In genomic region chr1:93661829-93662474, GRCh38 we compare ENCODE assay signal across 8 cellular contexts. TPM values are rescaled to one million over a fixed set of nuclear protein-coding genes. Genes with fewer than 3 reads are reported as not detected.
DNase-seq lines count a peak whose midpoint lies in the region; ATAC-seq and TF ChIP-seq lines count a peak whose summit lies in the region.

No MANE protein-coding gene starts in this region.

- peak overlapping the region; percentile 92 for H3K27ac Mint-ChIP-seq in mesothelial cell of epicardium
- H3K27ac Mint-ChIP-seq in nephron progenitor cell: no peak overlapping the region
- H3K27ac Mint-ChIP-seq in T-helper 2 cell treated with Interferon-gamma antibody and Interleukin-4, amounts not matched to agents 5 μg/mL and 100 μg/mL, for 36 hours: no peak overlapping the region

- H3K4me3 Mint-ChIP-seq in mesothelial cell of epicardium: peak overlapping the region; percentile 11
- H3K4me3 Mint-ChIP-seq in nephron progenitor cell: no peak overlapping the region
- H3K4me3 Mint-ChIP-seq in T-helper 2 cell treated with Interferon-gamma antibody and Interleukin-4, amounts not matched to agents 5 μg/mL and 100 μg/mL, for 36 hours: no peak overlapping the region

- H3K36me3 ChIP-seq in brain microvascular endothelial cell (replicated peaks): peaks cover 1% of the 10 kb centered on the region

- H3K36me3 Mint-ChIP-seq in mesothelial cell of epicardium (no peaks in the 10 kb centered on the region), nephron progenitor cell (ENCODE audit: low read depth) (peaks cover 53% of the 10 kb centered on the region)
- H3K36me3 Mint-ChIP-seq in T-helper 2 cell treated with Interferon-gamma antibody and Interleukin-4, amounts not matched to agents 5 μg/mL and 100 μg/mL, for 36 hours (ENCODE audit: low read depth): peaks cover 12% of the 10 kb centered on the region

- peak overlapping the region; percentile 79 for H3K27ac ChIP-seq in brain microvascular endothelial cell

- in situ Hi-C loops in brain microvascular endothelial cell (cut with HindIII; ENCODE audit: low pct_ligation_motif_present, low sequenced_read_pairs): no loop called here

- no peaks in the 10 kb centered on the region for H3K27me3 Mint-ChIP-seq in mesothelial cell of epicardium (ENCODE audit: low read depth)
- H3K27me3 Mint-ChIP-seq in nephron progenitor cell (ENCODE audit: low read depth, poor library complexity): no peaks in the 10 kb centered on the region
- H3K27me3 Mint-ChIP-seq in T-helper 2 cell treated with Interferon-gamma antibody and Interleukin-4, amounts not matched to agents 5 μg/mL and 100 μg/mL, for 36 hours (ENCODE audit: low read depth): no peaks in the 10 kb centered on the region

- H3K9me3 Mint-ChIP-seq in mesothelial cell of epicardium (no peaks in the 10 kb centered on the region), nephron progenitor cell (no peaks in the 10 kb centered on the region)
- H3K9me3 Mint-ChIP-seq in T-helper 2 cell treated with Interferon-gamma antibody and Interleukin-4, amounts not matched to agents 5 μg/mL and 100 μg/mL, for 36 hours: no peaks in the 10 kb centered on the region

- no peaks in the 10 kb centered on the region for H3K27me3 ChIP-seq in brain microvascular endothelial cell (replicated peaks)

- TF ChIP-seq CTCF in brain microvascular endothelial cell (IDR thresholded peaks at IDR 0.05; ENCODE audit: low read depth, low read length, missing control alignments) (no peak), mesothelial cell of epicardium (IDR thresholded peaks at IDR 0.05; ENCODE audit: unreplicated experiment) (no peak), nephron progenitor cell (IDR thresholded peaks at IDR 0.05) (no peak)

- DNase-seq in CD1c-positive myeloid dendritic cell (ENCODE audit: extremely low spot score) (peak; percentile 38), brain microvascular endothelial cell (peak; percentile 75), mesothelial cell of epicardium (ENCODE audit: low spot score in 2 of 2, unreplicated experiment in 2 of 2) (no peak), nephron progenitor cell (no peak), NCI-H1436 (lab: John Stamatoyannopoulos, UW) (no peak)
- DNase-seq in activated naive CD4-positive, alpha-beta T cell treated with Interleukin-2 at 50 U/mL for 16 hours: no peak
- DNase-seq in T-helper 2 cell treated with Interferon-gamma antibody and Interleukin-4, amounts not matched to agents 5 μg/mL and 100 μg/mL, for 36 hours (ENCODE audit: low spot score): no peak

- peak overlapping the region; percentile 10 for H3K4me3 ChIP-seq in brain microvascular endothelial cell (ENCODE audit: low read depth, low read length)

- peak; percentile 54 for ATAC-seq in HG03565 (IDR thresholded peaks at IDR 0.05; ENCODE audit: unreplicated experiment)

- H3K4me1 Mint-ChIP-seq in mesothelial cell of epicardium: peaks cover 58% of the 10 kb centered on the region
- H3K4me1 Mint-ChIP-seq in nephron progenitor cell: peaks cover 54% of the 10 kb centered on the region
- peaks cover 16% of the 10 kb centered on the region for H3K4me1 Mint-ChIP-seq in T-helper 2 cell treated with Interferon-gamma antibody and Interleukin-4, amounts not matched to agents 5 μg/mL and 100 μg/mL, for 36 hours (ENCODE audit: low read depth)

RNA-seq across cellular contexts. Expression of gene BCAR3, which starts 19.7 kb away (rescaled TPM):
- total RNA-seq in mesothelial cell of epicardium: 9.0 to 9.2 TPM (median 9.1 TPM) in 3 replicates

Comparison
In these comparisons a context has a peak if more than half of its experiments do, and no peak if none do; other contexts are left out.
1. DNase-seq: peak in CD1c-positive myeloid dendritic cell (single experiment) and brain microvascular endothelial cell (single experiment); none in mesothelial cell of epicardium (0 of 2), activated naive CD4-positive, alpha-beta T cell treated with Interleukin-2 at 50 U/mL for 16 hours (single experiment), nephron progenitor cell (single experiment), NCI-H1436 (single experiment) and T-helper 2 cell treated with Interferon-gamma antibody and Interleukin-4, amounts not matched to agents 5 μg/mL and 100 μg/mL, for 36 hours (single experiment).